Comparison of ENCODE assay signal across 8 cellular contexts in the genomic region with DNA sequence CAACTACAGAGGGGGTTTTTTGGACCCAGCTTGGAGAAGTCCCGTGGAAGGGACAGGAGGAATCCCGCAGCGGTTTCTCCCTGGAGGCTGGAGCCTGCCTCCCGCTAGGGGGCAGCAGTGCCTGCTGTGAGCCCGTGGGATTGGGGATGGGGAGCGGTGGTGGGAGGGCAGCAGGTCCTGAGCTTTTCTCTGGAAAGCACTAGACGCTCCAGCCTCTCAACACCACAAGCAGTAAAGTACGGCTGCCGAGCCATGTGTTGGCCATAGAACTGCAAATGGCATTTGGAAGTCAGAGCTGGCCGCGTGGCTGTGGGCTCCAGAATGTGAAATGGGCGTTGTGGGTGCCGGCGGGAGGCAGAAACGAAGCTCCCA. TPM values are rescaled to one million over a fixed set of nuclear protein-coding genes. Genes with fewer than 3 reads are reported as not detected.
DNase-seq lines count a peak whose midpoint lies in the region; ATAC-seq and TF ChIP-seq lines count a peak whose summit lies in the region.

No MANE protein-coding gene starts in this region.

- no peak for DNase-seq in activated CD8-positive, alpha-beta memory T cell treated with anti-CD3 and anti-CD28 coated beads, Interleukin-2, amount 10 ng/mL, durations not matched to agents 7 days and 5 days
- DNase-seq in activated CD8-positive, alpha-beta memory T cell treated with anti-CD3 and anti-CD28 coated beads for 24 hours, result no peak
- DNase-seq in NCI-H526 treated with DMSO at 0.1 percent for 48 hours (lab: John Stamatoyannopoulos, UW) (peak; percentile 5), chondrocyte (ENCODE audit: low spot score) (no peak), medulla oblongata (ENCODE audit: extremely low spot score) (peak; percentile 83), DMS79 (lab: John Stamatoyannopoulos, UW) (no peak), epidermal melanocyte (ENCODE audit: insufficient read length, low spot score) (no peak)

- CTCF ChIA-PET in activated CD8-positive, alpha-beta memory T cell treated with anti-CD3 and anti-CD28 coated beads, Interleukin-2, amount 10 ng/mL, durations not matched to agents 7 days and 5 days (lab: Charles Lee), result interaction anchor here (0.7 to 2.7 kb wide), 12 partner anchors 9 to 486 kb away, joined by 3 to 11 read pairs (median 3); no protein-coding TSS in a partner anchor

- H3K4me1 Mint-ChIP-seq in activated CD8-positive, alpha-beta memory T cell treated with anti-CD3 and anti-CD28 coated beads, Interleukin-2, amount 10 ng/mL, durations not matched to agents 7 days and 5 days, result no peaks in the 10 kb centered on the region
- peaks cover 10% of the 10 kb centered on the region for H3K4me1 Mint-ChIP-seq in chondrocyte (ENCODE audit: low read depth)

- H3K27me3 Mint-ChIP-seq in activated CD8-positive, alpha-beta memory T cell treated with anti-CD3 and anti-CD28 coated beads, Interleukin-2, amount 10 ng/mL, durations not matched to agents 7 days and 5 days, result no peaks in the 10 kb centered on the region
- no peaks in the 10 kb centered on the region for H3K27me3 Mint-ChIP-seq in chondrocyte (ENCODE audit: low read depth)

- no peaks in the 10 kb centered on the region for H3K36me3 Mint-ChIP-seq in activated CD8-positive, alpha-beta memory T cell treated with anti-CD3 and anti-CD28 coated beads, Interleukin-2, amount 10 ng/mL, durations not matched to agents 7 days and 5 days
- peaks cover 1% of the 10 kb centered on the region for H3K36me3 Mint-ChIP-seq in chondrocyte (ENCODE audit: low read depth)

- TF ChIP-seq CTCF in chondrocyte (IDR thresholded peaks at IDR 0.05), result peak; percentile 91

- H3K9me3 Mint-ChIP-seq in activated CD8-positive, alpha-beta memory T cell treated with anti-CD3 and anti-CD28 coated beads, Interleukin-2, amount 10 ng/mL, durations not matched to agents 7 days and 5 days (ENCODE audit: low read depth), result no peaks in the 10 kb centered on the region
- no peaks in the 10 kb centered on the region for H3K9me3 Mint-ChIP-seq in chondrocyte (ENCODE audit: low read depth)

- H3K27ac Mint-ChIP-seq in activated CD8-positive, alpha-beta memory T cell treated with anti-CD3 and anti-CD28 coated beads, Interleukin-2, amount 10 ng/mL, durations not matched to agents 7 days and 5 days, result no peak overlapping the region
- no peak overlapping the region for H3K27ac Mint-ChIP-seq in chondrocyte (ENCODE audit: unreplicated experiment)

- ATAC-seq in activated CD8-positive, alpha-beta memory T cell treated with anti-CD3 and anti-CD28 coated beads, Interleukin-2, amount 10 ng/mL, durations not matched to agents 7 days and 5 days, result peak; percentile 42
- ATAC-seq in HG02588 (IDR thresholded peaks at IDR 0.05; ENCODE audit: unreplicated experiment), result no peak

- H3K4me3 Mint-ChIP-seq in activated CD8-positive, alpha-beta memory T cell treated with anti-CD3 and anti-CD28 coated beads, Interleukin-2, amount 10 ng/mL, durations not matched to agents 7 days and 5 days, result no peak overlapping the region
- H3K4me3 Mint-ChIP-seq in chondrocyte (ENCODE audit: unreplicated experiment), result no peak overlapping the region

RNA-seq across cellular contexts. Expression of a gene that starts 47.8 kb away (rescaled TPM):
- 10 to 100 TPM; 11.8 to 13.1 TPM for total RNA-seq in activated CD8-positive, alpha-beta memory T cell treated with anti-CD3 and anti-CD28 coated beads, Interleukin-2, amount 10 ng/mL, durations not matched to agents 7 days and 5 days
- 9.7 to 14.4 TPM (median 11.5 TPM) in 3 replicates for total RNA-seq in chondrocyte

Comparison
In these comparisons a context has a peak if more than half of its experiments do, and no peak if none do; other contexts are left out.
1. DNase-seq: peak in NCI-H526 treated with DMSO at 0.1 percent for 48 hours (single experiment) and medulla oblongata (single experiment); none in activated CD8-positive, alpha-beta memory T cell treated with anti-CD3 and anti-CD28 coated beads, Interleukin-2, amount 10 ng/mL, durations not matched to agents 7 days and 5 days (single experiment), activated CD8-positive, alpha-beta memory T cell treated with anti-CD3 and anti-CD28 coated beads for 24 hours (single experiment), chondrocyte (single experiment), DMS79 (single experiment) and epidermal melanocyte (single experiment).